Comparison of ENCODE assay signal across 11 cellular contexts in the genomic region with DNA sequence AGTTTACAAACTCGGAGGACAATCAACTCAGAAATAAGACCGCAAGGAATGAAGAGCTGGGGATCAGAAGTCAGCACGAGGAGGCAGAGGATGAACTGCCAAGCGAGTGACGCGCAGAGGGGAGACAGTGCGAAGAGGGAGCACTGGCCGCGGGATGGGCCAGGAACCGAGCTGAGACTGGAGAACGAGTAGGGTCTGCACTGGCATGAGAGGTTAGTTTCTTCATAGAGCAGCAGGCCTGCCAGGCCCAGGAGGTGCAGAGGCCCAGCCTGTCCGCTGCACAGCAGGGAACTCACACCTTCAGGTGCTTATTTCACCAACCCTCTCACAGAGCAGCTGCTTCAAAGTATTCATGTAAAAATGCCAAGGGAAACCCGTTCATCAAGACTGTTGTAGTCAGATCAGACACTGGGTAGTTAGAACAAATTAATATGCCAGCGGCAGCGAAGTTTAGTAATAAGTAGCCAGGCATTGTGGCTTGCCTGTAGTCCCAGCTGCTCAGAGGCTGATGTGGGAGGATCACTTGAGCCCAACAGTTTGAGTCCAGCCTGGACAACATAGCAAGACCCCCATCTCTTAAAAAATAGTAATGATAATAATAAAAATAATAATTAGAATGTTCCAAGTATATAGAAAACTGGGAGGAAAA.
DNase-seq lines count a peak whose midpoint lies in the region; TF ChIP-seq lines count a peak whose summit lies in the region.
"Had no signal": no experiment of that assay in that cellular context is flagged by ENCODE, and none has a peak within 500 bp of the region (broad histone marks: within the 10 kb centered on the region; RNA-seq: fewer than 3 reads in every experiment).

No MANE protein-coding gene starts in this region.

- H3K4me1 ChIP-seq in mucosa of rectum (ENCODE audit: control insufficient read depth in 2 of 2, insufficient read depth in 2 of 2, low read length in 2 of 2), result peaks cover 15 to 28% of the 10 kb centered on the region in 2 donors

- no peak overlapping the region for H3K9ac ChIP-seq in mucosa of rectum (ENCODE audit: low read depth in 1 of 2, low read length in 2 of 2)

- H3K4me3 ChIP-seq in mucosa of rectum (ENCODE audit: low read length in 2 of 2), result no peak overlapping the region

- TF ChIP-seq CTCF in GM20000 (IDR thresholded peaks at IDR 0.05; ENCODE audit: extremely low read depth, missing control alignments), result no peak

- no peaks in the 10 kb centered on the region for H3K9me3 ChIP-seq in mucosa of rectum (ENCODE audit: control insufficient read depth in 2 of 2, low read length in 2 of 2)

- H3K27me3 ChIP-seq in mucosa of rectum (ENCODE audit: control insufficient read depth in 2 of 2, insufficient read depth in 2 of 2, low read length in 2 of 2), result no peaks in the 10 kb centered on the region

- peak; percentile 6 for DNase-seq in NCI-H146 (lab: John Stamatoyannopoulos, UW)
- no peak for DNase-seq in NCI-H146 treated with DMSO at 0.1 percent for 48 hours (lab: John Stamatoyannopoulos, UW; ENCODE audit: unreplicated experiment)
- peak; percentile 74 for DNase-seq in cerebellar cortex (ENCODE audit: low spot score)
- DNase-seq in NCI-H2107 treated with DMSO at 0.1 percent for 48 hours (lab: John Stamatoyannopoulos, UW; ENCODE audit: unreplicated experiment), result no peak
- no peak for DNase-seq in DMS153 treated with DMSO at 0.1 percent for 48 hours (lab: John Stamatoyannopoulos, UW; ENCODE audit: unreplicated experiment)
- DNase-seq in GM20000 (ENCODE audit: low spot score), result no peak
- DNase-seq: NCI-H748 treated with DMSO at 0.1 percent for 48 hours; stimulated activated naive CD8-positive, alpha-beta T cell treated with anti-CD3 and anti-CD28 coated beads, Interleukin-15, amount 100 ng/mL, for 72 hours; T-helper 2 cell had no signal

- peaks cover 7 to 10% of the 10 kb centered on the region in 2 donors for H3K36me3 ChIP-seq in mucosa of rectum (ENCODE audit: control insufficient read depth in 2 of 2, insufficient read depth in 2 of 2, low read length in 2 of 2)

- peak overlapping the region; percentile 54 to 88 for H3K27ac ChIP-seq in mucosa of rectum (ENCODE audit: low read depth in 2 of 2, low read length in 2 of 2)
- H3K27ac ChIP-seq in temporal lobe (ENCODE audit: low read depth, low read length), result peak overlapping the region; percentile 48

Comparison
In these comparisons a context has a peak if more than half of its experiments do, and no peak if none do; other contexts are left out.
1. DNase-seq: peak in NCI-H146 (single experiment) and cerebellar cortex (single experiment); none in NCI-H146 treated with DMSO at 0.1 percent for 48 hours (single experiment), NCI-H2107 treated with DMSO at 0.1 percent for 48 hours (single experiment), DMS153 treated with DMSO at 0.1 percent for 48 hours (single experiment) and GM20000 (single experiment).